ENCODE assay signal across 6 cellular contexts in the genomic region with DNA sequence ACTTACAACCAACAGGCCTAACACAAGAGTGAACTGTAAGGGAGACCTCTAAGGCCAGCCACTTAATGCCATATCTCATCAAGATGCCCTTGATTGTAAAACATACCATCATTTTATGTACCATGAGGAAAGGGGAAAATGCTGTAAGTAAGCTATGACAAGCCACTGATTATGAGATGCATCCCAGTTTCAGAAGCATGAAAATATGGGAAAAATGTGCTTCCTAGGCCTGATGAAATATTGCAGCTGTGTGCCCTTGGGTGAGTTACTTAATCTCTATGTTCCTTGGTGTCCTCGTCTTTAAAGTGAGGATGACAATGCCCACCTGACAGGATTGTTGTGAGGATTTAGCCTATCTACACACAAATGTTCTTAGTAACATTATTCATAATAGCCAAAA.
"Had no signal": no experiment of that assay in that cellular context is flagged by ENCODE, and none has a peak within 500 bp of the region (broad histone marks: within the 10 kb centered on the region; RNA-seq: fewer than 3 reads in every experiment).

No MANE protein-coding gene starts in this region.

- H3K4me3 ChIP-seq: GM23248, K562 had no signal

- DNase-seq: GM23248, H9, IMR-90, KG1 had no signal

- ATAC-seq: HCT116, K562 had no signal

- H2AFZ ChIP-seq: GM23248 had no signal

- H3K27ac ChIP-seq: GM23248 had no signal

- H3K4me3 Mint-ChIP-seq: H9 had no signal

- H3K9ac ChIP-seq: GM23248 had no signal

- H3K4me1 Mint-ChIP-seq: H9 had no signal

- H3K27ac Mint-ChIP-seq: H9 had no signal
